19 cellular contexts compared by ENCODE assay signal in genomic region chr20:3150908-3151307, GRCh38.
"Had no signal": no experiment of that assay in that cellular context is flagged by ENCODE, and none has a peak within 500 bp of the region (broad histone marks: within the 10 kb centered on the region; RNA-seq: fewer than 3 reads in every experiment).

No MANE protein-coding gene starts in this region.

- DNase-seq: activated B cell treated with CpG ODN at 0.5 μM for 24 hours; activated CD4-positive, alpha-beta T cell treated with anti-CD3 and anti-CD28 coated beads, Interleukin-2, amount 10 ng/mL, durations not matched to agents 24 days and 14 days; activated gamma-delta T cell treated with Interleukin-2 at 50 U/mL for 16 hours; activated T-cell treated with anti-CD3 and anti-CD28 coated beads, Interleukin-2, amount 50 U/mL, for 1 hour; erythroblast; left cardiac atrium; lower lobe of right lung; midbrain; posterior cingulate gyrus; SK-N-SH; small intestine; stimulated activated CD4-positive, alpha-beta T cell treated with anti-CD3 and anti-CD28 coated beads, Interleukin-4, amount 100 ng/mL, for 4 hours; stimulated activated CD8-positive, alpha-beta memory T cell treated with anti-CD3 and anti-CD28 coated beads, Interleukin-4, amount 100 ng/mL, for 48 hours; stimulated activated naive CD8-positive, alpha-beta T cell treated with anti-CD3 and anti-CD28 coated beads, Interleukin-15, amount 100 ng/mL, for 72 hours; T-helper 17 cell had no signal

- ATAC-seq: gastroesophageal sphincter; left cardiac atrium; lower lobe of right lung; stimulated activated naive CD8-positive, alpha-beta T cell treated with anti-CD3 and anti-CD28 coated beads, Interleukin-15, amount 100 ng/mL, for 72 hours; T-helper 17 cell had no signal

- H3K9me3 Mint-ChIP-seq: activated B cell treated with CpG ODN at 0.5 μM for 24 hours; activated CD4-positive, alpha-beta T cell treated with anti-CD3 and anti-CD28 coated beads, Interleukin-2, amount 10 ng/mL, durations not matched to agents 24 days and 14 days; stimulated activated naive CD8-positive, alpha-beta T cell treated with anti-CD3 and anti-CD28 coated beads, Interleukin-15, amount 100 ng/mL, for 72 hours; type B pancreatic cell had no signal

- H3K4me3 Mint-ChIP-seq: activated B cell treated with CpG ODN at 0.5 μM for 24 hours; activated CD4-positive, alpha-beta T cell treated with anti-CD3 and anti-CD28 coated beads, Interleukin-2, amount 10 ng/mL, durations not matched to agents 24 days and 14 days; stimulated activated naive CD8-positive, alpha-beta T cell treated with anti-CD3 and anti-CD28 coated beads, Interleukin-15, amount 100 ng/mL, for 72 hours; T-helper 17 cell; type B pancreatic cell had no signal

- H3K9me3 ChIP-seq: gastroesophageal sphincter, lower lobe of right lung, neutrophil, right atrium auricular region, SK-N-SH had no signal

- H3K4me3 ChIP-seq: gastroesophageal sphincter, lower lobe of right lung, right atrium auricular region had no signal

- H3K27ac ChIP-seq: gastroesophageal sphincter, lower lobe of right lung, neutrophil had no signal

- H3K27me3 ChIP-seq: gastroesophageal sphincter, neutrophil, right atrium auricular region had no signal

- H3K27me3 Mint-ChIP-seq: activated B cell treated with CpG ODN at 0.5 μM for 24 hours; activated CD4-positive, alpha-beta T cell treated with anti-CD3 and anti-CD28 coated beads, Interleukin-2, amount 10 ng/mL, durations not matched to agents 24 days and 14 days; stimulated activated naive CD8-positive, alpha-beta T cell treated with anti-CD3 and anti-CD28 coated beads, Interleukin-15, amount 100 ng/mL, for 72 hours; T-helper 17 cell; type B pancreatic cell had no signal

- H3K27ac Mint-ChIP-seq: activated B cell treated with CpG ODN at 0.5 μM for 24 hours, type B pancreatic cell had no signal
